Comparison of ENCODE assay signal across 8 cellular contexts in genomic region chr19:49641688-49642487, GRCh38. TPM values are rescaled to one million over a fixed set of nuclear protein-coding genes. Genes with fewer than 3 reads are reported as not detected.
DNase-seq lines count a peak whose midpoint lies in the region; ATAC-seq and TF ChIP-seq lines count a peak whose summit lies in the region.

Gene SCAF1, plus strand, starts transcription at chr19:49642209. Its CDS starts 2,818 bp downstream, at chr19:49645027.

- H3K4me1 ChIP-seq in heart right ventricle (peaks cover 4 to 65% (median 54%) of the 10 kb centered on the region in 9 donors), upper lobe of left lung (peaks cover 31 to 74% (median 47%) of the 10 kb centered on the region in 4 donors)

- H3K36me3 ChIP-seq in heart right ventricle: peaks cover 0 to 22% (median 6%) of the 10 kb centered on the region in 9 donors
- H3K36me3 ChIP-seq in upper lobe of left lung: peaks cover 5 to 20% (median 14%) of the 10 kb centered on the region in 4 donors

- H3K27ac ChIP-seq in heart right ventricle (peak within 1 kb of the TSS; percentile 96 to 100 (median 99)), upper lobe of left lung (peak within 1 kb of the TSS; percentile 95 to 100 (median 100))

- 0 to 1% methylated on average over 78 of the region's 86 CpGs for WGBS in heart right ventricle, 2 donors
- 1% methylated on average over 35 of the region's 86 CpGs; no CpG with 5 or more reads in 1 of the 2 donors for WGBS in upper lobe of left lung, 2 donors

- in situ Hi-C loops in GM13976 (cut with MboI; ENCODE audit: low sequenced_read_pairs, unreplicated experiment): no loop called here

- DNase-seq in GM13976 (ENCODE audit: low spot score): peak; percentile 97
- DNase-seq in NCI-H1694 (lab: John Stamatoyannopoulos, UW): peak; percentile 98
- DNase-seq in amniotic stem cell (lab: John Stamatoyannopoulos, UW): peak; percentile 100
- DNase-seq in heart right ventricle: peak; percentile 99
- peak; percentile 98 to 100 (median 99) for DNase-seq in posterior cingulate gyrus
- peak; percentile 99 to 100 for DNase-seq in upper lobe of left lung

- intact Hi-C loops in heart right ventricle (cut with DNase I): loop anchor here in 2 of 10 donors (2.0 kb wide), 2 partner anchors 35 to 51 kb away; partner anchors contain the start of genes PRR12 (in 2 of the 2) and PRMT1 (in 1 of the 2)
- intact Hi-C loops in posterior cingulate gyrus (cut with DNase I): loop anchor here (2.0 to 5.0 kb wide), 3 partner anchors 23 to 49 kb away; partner anchors contain the start of genes BCL2L12, IRF3 and PRMT1

- H3K4me3 ChIP-seq in heart right ventricle (peak within 1 kb of the TSS; percentile 79 to 95 (median 89)), upper lobe of left lung (peak within 1 kb of the TSS; percentile 60 to 98 (median 93))

- peaks cover 44% of the 10 kb centered on the region for H3K4me1 Mint-ChIP-seq in T-helper 1 cell treated with Interleukin-12 subunit alpha and Interleukin-12 subunit beta and Interleukin-4 antibody, amounts not matched to agents 30 μg/mL and 1 μg/mL, for 36 hours (ENCODE audit: low read depth)

- H3K27me3 ChIP-seq in heart right ventricle (no peaks in the 10 kb centered on the region), upper lobe of left lung (no peaks in the 10 kb centered on the region)

- peak in 3 of 4 donors; percentile 86 to 94 (median 88) for TF ChIP-seq POLR2A in upper lobe of left lung (IDR thresholded peaks at IDR 0.05)

- H3K9me3 ChIP-seq in heart right ventricle (no peaks in the 10 kb centered on the region), upper lobe of left lung (no peaks in the 10 kb centered on the region)

- TF ChIP-seq CTCF in GM13976 (IDR thresholded peaks at IDR 0.05; ENCODE audit: borderline replicate concordance, control extremely low read depth, extremely low read depth, insufficient read depth, missing control alignments) (no peak), heart right ventricle (IDR thresholded peaks at IDR 0.05) (no peak), upper lobe of left lung (IDR thresholded peaks at IDR 0.05) (peak in 2 of 6 experiments; percentile 17 to 42)

- peak within 1 kb of the TSS; percentile 98 for H3K4me3 Mint-ChIP-seq in T-helper 1 cell treated with Interleukin-12 subunit alpha and Interleukin-12 subunit beta and Interleukin-4 antibody, amounts not matched to agents 30 μg/mL and 1 μg/mL, for 36 hours

- ATAC-seq in HG02870 (IDR thresholded peaks at IDR 0.05; ENCODE audit: unreplicated experiment) (peak; percentile 47), heart right ventricle (peak; percentile 75 to 88 (median 82)), upper lobe of left lung (ENCODE audit: low FRiP score in 2 of 2) (peak; percentile 86 to 95)

- H3K27me3 Mint-ChIP-seq in T-helper 1 cell treated with Interleukin-12 subunit alpha and Interleukin-12 subunit beta and Interleukin-4 antibody, amounts not matched to agents 30 μg/mL and 1 μg/mL, for 36 hours (ENCODE audit: low read depth): no peaks in the 10 kb centered on the region

- H3K27ac Mint-ChIP-seq in T-helper 1 cell treated with Interleukin-12 subunit alpha and Interleukin-12 subunit beta and Interleukin-4 antibody, amounts not matched to agents 30 μg/mL and 1 μg/mL, for 36 hours: peak within 1 kb of the TSS; percentile 99

- peak in 1 of 4 donors; percentile 90 for TF ChIP-seq EP300 in upper lobe of left lung (IDR thresholded peaks at IDR 0.05)

- H3K36me3 Mint-ChIP-seq in T-helper 1 cell treated with Interleukin-12 subunit alpha and Interleukin-12 subunit beta and Interleukin-4 antibody, amounts not matched to agents 30 μg/mL and 1 μg/mL, for 36 hours (ENCODE audit: low read depth): peaks cover 10% of the 10 kb centered on the region

- H3K9me3 Mint-ChIP-seq in T-helper 1 cell treated with Interleukin-12 subunit alpha and Interleukin-12 subunit beta and Interleukin-4 antibody, amounts not matched to agents 30 μg/mL and 1 μg/mL, for 36 hours: no peaks in the 10 kb centered on the region

RNA-seq across cellular contexts. Expression of gene SCAF1, which starts in this region (rescaled TPM):
- total RNA-seq in heart right ventricle: 10 to 100 TPM; 41.6 to 60.5 (median 45.2) TPM
- polyA plus RNA-seq in heart right ventricle: 10 to 100 TPM; 20.2 to 25.8 TPM
- total RNA-seq in upper lobe of left lung: 10 to 100 TPM; 28.6 to 98.5 (median 71.0) TPM

Comparison
In these comparisons a context has a peak if more than half of its experiments do, and no peak if none do; other contexts are left out.
1. Peak in every context shown above with its lines: DNase-seq, ATAC-seq, H3K4me3 ChIP-seq and H3K27ac ChIP-seq.